Comparison of ENCODE assay signal across 1 cellular context in the genomic region with DNA sequence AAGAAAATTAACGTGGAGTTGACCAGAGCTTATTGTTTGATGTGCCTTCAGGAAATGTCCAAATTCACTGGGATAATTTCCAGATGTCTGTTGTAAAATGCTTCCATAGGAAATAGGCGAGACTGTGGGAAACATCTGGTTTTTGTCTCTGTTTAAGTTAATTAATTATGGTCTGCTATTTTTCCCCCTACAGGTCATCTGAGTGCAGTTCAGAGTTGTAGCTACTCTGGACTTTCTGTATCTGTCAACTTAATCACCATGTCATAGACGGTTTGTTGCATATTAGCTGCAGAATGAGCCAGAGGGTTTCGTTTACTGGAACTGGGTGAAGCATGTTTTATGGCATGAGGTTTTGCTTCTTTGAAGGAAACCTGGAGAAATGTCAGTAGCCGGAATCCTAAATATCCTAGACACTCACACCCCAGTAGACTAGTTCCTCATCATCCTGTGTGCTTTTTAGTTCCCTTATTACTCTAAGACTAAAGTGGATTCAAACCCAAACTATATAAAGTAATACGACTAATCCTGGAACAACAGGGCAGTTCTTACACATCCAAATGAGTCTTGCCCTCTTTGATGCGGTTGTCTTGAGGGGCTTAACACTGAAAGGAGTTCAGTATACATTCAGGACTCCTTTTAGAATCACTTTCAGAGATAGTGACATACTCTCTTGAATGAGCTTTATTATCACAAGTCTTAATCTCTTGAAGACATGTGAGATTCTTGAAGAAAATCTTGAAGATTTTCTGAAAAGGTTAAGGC.
TF ChIP-seq lines count a peak whose summit lies in the region.

No MANE protein-coding gene starts in this region.

TF ChIP-seq in endothelial cell of umbilical vein, 7 proteins besides CTCF, POLR2A, EP300 and RAD21:
- TF ChIP-seq POLR2AphosphoS5 (IDR thresholded peaks at IDR 0.05; ENCODE audit: insufficient read depth, low read depth, low read length) (no peak), MYC (IDR thresholded peaks at IDR 0.05; ENCODE audit: low read depth, low read length) (no peak), FOS (IDR thresholded peaks at IDR 0.05; ENCODE audit: borderline replicate concordance, insufficient read depth, low read length) (no peak), GATA2 (IDR thresholded peaks at IDR 0.05; ENCODE audit: insufficient read depth, insufficient read length, low read depth, low read length) (no peak), JUN (IDR thresholded peaks at IDR 0.05; ENCODE audit: borderline replicate concordance, insufficient read depth, insufficient read length, low read depth) (no peak), EZH2 (IDR thresholded peaks at IDR 0.05; ENCODE audit: borderline replicate concordance, low read depth, low read length, severe bottlenecking) (no peak)
- TF ChIP-seq, protein P1, sequence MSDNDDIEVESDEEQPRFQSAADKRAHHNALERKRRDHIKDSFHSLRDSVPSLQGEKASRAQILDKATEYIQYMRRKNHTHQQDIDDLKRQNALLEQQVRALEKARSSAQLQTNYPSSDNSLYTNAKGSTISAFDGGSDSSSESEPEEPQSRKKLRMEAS (IDR thresholded peaks at IDR 0.05; ENCODE audit: insufficient read depth, insufficient read length), result no peak
